8 cellular contexts compared by ENCODE assay signal in genomic region chr12:53219956-53220856, GRCh38. TPM values are rescaled to one million over a fixed set of nuclear protein-coding genes. Genes with fewer than 3 reads are reported as not detected.
DNase-seq lines count a peak whose midpoint lies in the region; ATAC-seq and TF ChIP-seq lines count a peak whose summit lies in the region.

No MANE protein-coding gene starts in this region.

- ATAC-seq in GM19452 (IDR thresholded peaks at IDR 0.05; ENCODE audit: unreplicated experiment) (peak; percentile 33), psoas muscle (peak in 1 of 4 donors; percentile 17), GM19324 (IDR thresholded peaks at IDR 0.05; ENCODE audit: low FRiP score, unreplicated experiment) (no peak)

- H3K4me1 ChIP-seq in left ventricle myocardium inferior (peaks cover 91% of the 10 kb centered on the region), psoas muscle (peaks cover 35% of the 10 kb centered on the region)

- peak in 8 of 14 donors; percentile 30 to 84 (median 49) for DNase-seq in C1 segment of cervical spinal cord (lab: John Stamatoyannopoulos, UW)
- peak; percentile 64 for DNase-seq in HS-5 (ENCODE audit: low read depth)
- peak; percentile 77 for DNase-seq in SW480 (ENCODE audit: low spot score)
- DNase-seq in left ventricle myocardium inferior = peak; percentile 71
- peak; percentile 65 to 75 for DNase-seq in psoas muscle

- intact Hi-C loops in left ventricle myocardium inferior (cut with micrococcal nuclease) = no loop called here
- intact Hi-C loops in psoas muscle (cut with DNase I) = loop anchor here (2.0 to 5.0 kb wide), 2 partner anchors 33 to 232 kb away; partner anchors contain the start of gene PCBP2 (in 1 of the 2)

- H3K27me3 ChIP-seq in left ventricle myocardium inferior (ENCODE audit: low read depth) = no peaks in the 10 kb centered on the region
- H3K27me3 ChIP-seq in psoas muscle (ENCODE audit: insufficient read depth in 3 of 3, low read length in 2 of 3) = no peaks in the 10 kb centered on the region

- H3K36me3 ChIP-seq in left ventricle myocardium inferior (no peaks in the 10 kb centered on the region), psoas muscle (ENCODE audit: insufficient read depth in 1 of 2, low read depth in 1 of 2) (no peaks in the 10 kb centered on the region)

- no peak for TF ChIP-seq CTCF in left ventricle myocardium inferior (IDR thresholded peaks at IDR 0.05; ENCODE audit: borderline replicate concordance)
- no peak for TF ChIP-seq CTCF in psoas muscle (IDR thresholded peaks at IDR 0.05)

- H3K27ac ChIP-seq in adipose tissue (ENCODE audit: low read depth, low read length) (peak overlapping the region; percentile 7), left ventricle myocardium inferior (replicated peaks) (peak overlapping the region; percentile 100), psoas muscle (peak overlapping the region; percentile 93)

- H3K4me3 ChIP-seq in left ventricle myocardium inferior (peak overlapping the region; percentile 84), psoas muscle (peak overlapping the region; percentile 71)

- WGBS in adipose tissue, 3 donors = 0% methylated on average over 44 to 53 of the region's 57 CpGs
- whole genome bisulfite sequencing in psoas muscle, 3 donors = 1 to 10% (median 4%) methylated on average over 49 to 55 of the region's 57 CpGs

- H3K9me3 ChIP-seq in left ventricle myocardium inferior (replicated peaks) (no peaks in the 10 kb centered on the region), psoas muscle (no peaks in the 10 kb centered on the region)

RNA-seq across cellular contexts. Expression of gene RARG, which starts 11.8 kb away (rescaled TPM):
- 10 to 100 TPM in 1 of 3 donors, 1 to 10 TPM in 2; 4.5 to 31.0 (median 9.4) TPM for polyA plus RNA-seq in adipose tissue
- total RNA-seq in left ventricle myocardium inferior = 14.9 TPM
- 10 to 100 TPM in 1 of 4 donors, 1 to 10 TPM in 3; 5.0 to 10.7 (median 6.2) TPM for total RNA-seq in psoas muscle
- 10 to 100 TPM in 1 of 3 donors, 1 to 10 TPM in 2; 3.7 to 10.8 (median 8.2) TPM for polyA plus RNA-seq in psoas muscle

RNA-seq across cellular contexts. Expression of gene ITGB7, which starts 13.2 kb away (rescaled TPM):
- polyA plus RNA-seq in adipose tissue (1 to 10 TPM; 1.9 to 3.0 (median 2.3) TPM), psoas muscle (under 1 TPM; 0.19 to 0.73 (median 0.35) TPM)
- total RNA-seq in left ventricle myocardium inferior (1.1 TPM), psoas muscle (1 to 10 TPM in 2 of 4 donors, under 1 TPM in 2; 0.40 to 1.6 (median 0.94) TPM)

RNA-seq across cellular contexts. Expression of gene CSAD, which starts 39.5 kb away (rescaled TPM):
- polyA plus RNA-seq in adipose tissue = 100 to 1,000 TPM in 1 of 3 donors, 10 to 100 TPM in 2; 36.3 to 167 (median 91.0) TPM
- total RNA-seq in left ventricle myocardium inferior = 12.2 TPM
- 1 to 10 TPM; 3.9 to 6.6 (median 5.9) TPM for total RNA-seq in psoas muscle
- polyA plus RNA-seq in psoas muscle = 1 to 10 TPM; 5.5 to 7.8 (median 6.8) TPM

RNA-seq across cellular contexts. Expression of gene ZNF740, which starts 39.7 kb away (rescaled TPM):
- 1 to 10 TPM; 6.3 to 9.2 (median 9.1) TPM for polyA plus RNA-seq in adipose tissue
- 26.5 TPM for total RNA-seq in left ventricle myocardium inferior
- total RNA-seq in psoas muscle = 10 to 100 TPM; 15.7 to 22.8 (median 19.8) TPM
- polyA plus RNA-seq in psoas muscle = 1 to 10 TPM; 3.3 to 8.8 (median 4.7) TPM

RNA-seq across cellular contexts. Expression of gene ESPL1, which starts 47.9 kb away (rescaled TPM):
- polyA plus RNA-seq in adipose tissue (under 1 TPM; 0.08 to 0.55 (median 0.45) TPM), psoas muscle (under 1 TPM; 0.03 to 0.30 (median 0.08) TPM)
- total RNA-seq in left ventricle myocardium inferior (0.36 TPM), psoas muscle (under 1 TPM in 2 of 4 donors, not detected in 2; 0.37 to 0.48 TPM)

Comparison
In these comparisons a context has a peak if more than half of its experiments do, and no peak if none do; other contexts are left out.
1. H3K27ac ChIP-seq: peak in every context shown above with its lines; median percentile 100 in left ventricle myocardium inferior; 93 in psoas muscle; 7 in adipose tissue.